Comparison of ENCODE assay signal across 8 cellular contexts in genomic region chr9:33818832-33819500, GRCh38. TPM values are rescaled to one million over a fixed set of nuclear protein-coding genes. Genes with fewer than 3 reads are reported as not detected.
DNase-seq lines count a peak whose midpoint lies in the region; ATAC-seq, FAIRE-seq and TF ChIP-seq lines count a peak whose summit lies in the region.

No MANE protein-coding gene starts in this region.

- RAD21 ChIA-PET in GM12878 (lab: Charles Lee; ENCODE audit: unreplicated experiment), result interaction anchor here (0.7 to 1.3 kb wide), 3 partner anchors 14 to 106 kb away, joined by 3 to 4 read pairs (median 3); no protein-coding TSS in a partner anchor

- TF ChIP-seq RAD21 in GM12878 (IDR thresholded peaks at IDR 0.05; ENCODE audit: insufficient read depth, low read depth, low read length), result no peak

- in situ Hi-C loops in GM12878 (cut with MboI), result no loop called here

- FAIRE-seq in GM12878 (lab: Jason Lieb, UNC), result no peak

- SMC1A ChIA-PET in GM12878 (lab: Charles Lee; ENCODE audit: uncharacterized antibody, unreplicated experiment), result interaction anchor here (0.6 to 1.6 kb wide), 4 partner anchors 9 to 65 kb away, joined by 3 to 4 read pairs (median 4); no protein-coding TSS in a partner anchor

- H3K27me3 ChIP-seq in GM12878 (replicated peaks in 1 of 2; ENCODE audit: control insufficient read depth in 2 of 2, insufficient read depth in 2 of 2, low read length in 1 of 2) (no peaks in the 10 kb centered on the region), upper lobe of right lung (no peaks in the 10 kb centered on the region)

- POLR2A ChIA-PET in GM12878 (lab: Charles Lee), result interaction anchor here (0.6 to 0.9 kb wide), 3 partner anchors 15 to 206 kb away, joined by 3 to 4 read pairs (median 3); no protein-coding TSS in a partner anchor

- no peaks in the 10 kb centered on the region for H3K9me3 Mint-ChIP-seq in activated naive CD4-positive, alpha-beta T cell treated with anti-CD3 and anti-CD28 coated beads, Interleukin-2, amount 50 U/mL, for 24 hours

- H3K9me3 ChIP-seq in GM12878 (replicated peaks; ENCODE audit: control insufficient read depth, insufficient read depth, low read length) (no peaks in the 10 kb centered on the region), upper lobe of right lung (no peaks in the 10 kb centered on the region)

- no peak for TF ChIP-seq EP300 in GM12878 (IDR thresholded peaks at IDR 0.05; ENCODE audit: borderline replicate concordance in 1 of 2, control insufficient read depth in 1 of 2, low read depth in 2 of 2, low read length in 2 of 2)

- H4K20me1 ChIP-seq in GM12878 (ENCODE audit: control insufficient read depth, insufficient read depth), result no peaks in the 10 kb centered on the region

- peaks cover 56% of the 10 kb centered on the region for H3K4me1 Mint-ChIP-seq in activated naive CD4-positive, alpha-beta T cell treated with anti-CD3 and anti-CD28 coated beads, Interleukin-2, amount 50 U/mL, for 24 hours

- ATAC-seq in GM12878, result no peak
- ATAC-seq in upper lobe of right lung, result no peak

- H3K27ac ChIP-seq in GM12878 (ENCODE audit: control insufficient read depth, insufficient read depth) (peak overlapping the region; percentile 95), upper lobe of right lung (peak overlapping the region; percentile 97)

- no peak for DNase-seq in activated naive CD4-positive, alpha-beta T cell treated with Interleukin-2 at 50 U/mL for 16 hours
- no peak for DNase-seq in GM12878 (ENCODE audit: low read depth, low spot score)
- DNase-seq in lower leg skin (ENCODE audit: low spot score in 2 of 2), result no peak
- DNase-seq in upper lobe of right lung, result no peak
- no peak for DNase-seq in NCI-H510A (lab: John Stamatoyannopoulos, UW)
- DNase-seq in NCI-H82 treated with DMSO at 0.1 percent for 48 hours (lab: John Stamatoyannopoulos, UW; ENCODE audit: unreplicated experiment), result no peak
- DNase-seq in NCI-H1105 (lab: John Stamatoyannopoulos, UW), result no peak

- peak overlapping the region; percentile 80 for H3K4me2 ChIP-seq in GM12878 (ENCODE audit: control insufficient read depth, insufficient read depth)

- H3K27ac Mint-ChIP-seq in activated naive CD4-positive, alpha-beta T cell treated with anti-CD3 and anti-CD28 coated beads, Interleukin-2, amount 50 U/mL, for 24 hours, result peak overlapping the region; percentile 99

- CTCF ChIA-PET in GM12878 (lab: Yijun Ruan, JAX), result interaction anchor here (0.9 to 1.2 kb wide), 3 partner anchors 15 to 33 kb away, joined by 3 to 5 read pairs (median 5); no protein-coding TSS in a partner anchor

- H3K79me2 ChIP-seq in GM12878 (ENCODE audit: control insufficient read depth, insufficient read depth, low read length), result peaks cover 64% of the 10 kb centered on the region

- peak overlapping the region; percentile 94 for H3K9ac ChIP-seq in GM12878 (ENCODE audit: control insufficient read depth, insufficient read depth, low read length)

- peak overlapping the region; percentile 95 for H3K4me3 ChIP-seq in GM12878
- H3K4me3 ChIP-seq in lower leg skin (ENCODE audit: low read depth, poor library complexity, severe bottlenecking), result peak overlapping the region; percentile 9
- peak overlapping the region; percentile 84 for H3K4me3 ChIP-seq in upper lobe of right lung

- H3K4me1 ChIP-seq in GM12878 (ENCODE audit: control insufficient read depth, insufficient read depth, low read length) (peaks cover 21% of the 10 kb centered on the region), upper lobe of right lung (peaks cover 44% of the 10 kb centered on the region)

- intact Hi-C loops in GM12878 (cut with micrococcal nuclease; ENCODE audit: unreplicated experiment), result no loop called here
- intact Hi-C loops in lower leg skin (cut with DNase I; ENCODE audit: low total_unique reads), result loop anchor here (5.0 kb wide), 1 partner anchor 33 kb away; no protein-coding TSS in a partner anchor
- intact Hi-C loops in upper lobe of right lung (cut with DNase I), result no loop called here

- WGBS in GM12878 (ENCODE audit: insufficient coverage, insufficient replicate concordance, low lambda C conversion rate, missing lambda C conversion rate), result 23% methylated on average over 5 of the region's 5 CpGs
- WGBS in lower leg skin, 2 donors, result 11 to 14% methylated on average over 5 of the region's 5 CpGs

- peaks cover 3% of the 10 kb centered on the region for H3K36me3 Mint-ChIP-seq in activated naive CD4-positive, alpha-beta T cell treated with anti-CD3 and anti-CD28 coated beads, Interleukin-2, amount 50 U/mL, for 24 hours

- no peaks in the 10 kb centered on the region for H3K36me3 ChIP-seq in GM12878 (ENCODE audit: control insufficient read depth in 2 of 2, insufficient read depth in 2 of 2, low read length in 1 of 2)
- no peaks in the 10 kb centered on the region for H3K36me3 ChIP-seq in upper lobe of right lung

- TF ChIP-seq CTCF in GM12878 (IDR thresholded peaks at IDR 0.05 in 2 of 3, conservative IDR thresholded peaks at IDR 0.05 in 1 of 3; ENCODE audit: control insufficient read depth in 2 of 3, extremely low read depth in 1 of 3, insufficient read depth in 1 of 3, low read depth in 3 of 3, low read length in 3 of 3) (no peak), lower leg skin (IDR thresholded peaks at IDR 0.05) (no peak), upper lobe of right lung (IDR thresholded peaks at IDR 0.05) (no peak)

- no peak for TF ChIP-seq POLR2A in GM12878 (IDR thresholded peaks at IDR 0.05; ENCODE audit: low read depth, low read length)
- no peak for TF ChIP-seq POLR2A in lower leg skin (IDR thresholded peaks at IDR 0.05)

- BruUV-seq in GM12878 (replicated peaks; lab: Mats Ljungman, UMichigan), result no TSS peak

- no peak overlapping the region for H2AFZ ChIP-seq in GM12878 (ENCODE audit: control insufficient read depth, low read depth, low read length)

- peak overlapping the region; percentile 98 for H3K4me3 Mint-ChIP-seq in activated naive CD4-positive, alpha-beta T cell treated with anti-CD3 and anti-CD28 coated beads, Interleukin-2, amount 50 U/mL, for 24 hours

- no peaks in the 10 kb centered on the region for H3K27me3 Mint-ChIP-seq in activated naive CD4-positive, alpha-beta T cell treated with anti-CD3 and anti-CD28 coated beads, Interleukin-2, amount 50 U/mL, for 24 hours

TF ChIP-seq in GM12878, 131 proteins besides CTCF, POLR2A, EP300 and RAD21 (continues in another document):
- 0 out of 2 replicates have a peak, but pooled peaks have one; percentile 15 for TF ChIP-seq ATF7 (IDR thresholded peaks at IDR 0.05; ENCODE audit: low read depth)
- TF ChIP-seq MXI1 (IDR thresholded peaks at IDR 0.05; ENCODE audit: low read depth, low read length), result 0 out of 2 replicates have a peak, but pooled peaks have one; percentile 4
- peak; percentile 15; the same call in 1 of the 2 replicates for TF ChIP-seq NBN (IDR thresholded peaks at IDR 0.05)
- TF ChIP-seq SPI1 (IDR thresholded peaks at IDR 0.05; ENCODE audit: borderline replicate concordance, insufficient read depth, low read depth, low read length), result no peak
- TF ChIP-seq MLLT1 (IDR thresholded peaks at IDR 0.05), result 0 out of 2 replicates have a peak, but pooled peaks have one; percentile 36

RNA-seq across cellular contexts. Expression of gene UBE2R2, which starts 2.0 kb away (rescaled TPM):
- total RNA-seq in GM12878 (2013; cell fraction: nucleolus; rRNA removed), result 26.1 and 27.4 TPM in 2 replicates
- total RNA-seq in GM12878 (2014; rRNA removed) (9.9 and 10.7 TPM in 2 replicates), GM12878 (2014; rRNA removed; fragmentation: Illumina TruSeq; extraction: Trizol) (17.2 and 17.6 TPM in 2 replicates), GM12878 (2021) (32.8 and 33.8 TPM in 2 replicates), lower leg skin (10 to 100 TPM; 30.4 to 39.9 (median 36.5) TPM), upper lobe of right lung (36.7 TPM)
- 30.5 TPM for polyA plus RNA-seq in GM12878 (2011; ENCODE audit: low read depth)
- polyA plus RNA-seq in GM12878 (2011; rRNA removed) (23.5 and 27.1 TPM in 2 replicates), GM12878 (2014; fragmentation: Illumina TruSeq; extraction: Trizol) (31.8 and 39.2 TPM in 2 replicates), GM12878 (2014; fragmentation: Nextera tagmentation; extraction: Ambion mirVana) (10 to 100 TPM; 11.4 to 17.2 TPM), GM12878 (2014; rRNA removed) (17.4 and 18.0 TPM in 2 replicates), GM12878 (2016; fragmentation: Nextera tagmentation; extraction: Ambion mirVana) (10 to 100 TPM in 1 of 2 experiments, 1 to 10 TPM in 1; 7.2 to 10.1 TPM)
- 13.3 and 20.0 TPM in 2 replicates for polyA plus RNA-seq in GM12878 (2011; cell fraction: cytosol; rRNA removed)
- 12.4 and 13.9 TPM in 2 replicates for polyA plus RNA-seq in GM12878 (2011; cell fraction: nucleus; rRNA removed)
- polyA plus RNA-seq in GM12878 (2012), result 34.6 and 39.5 TPM in 2 replicates
- 25.9 and 30.6 TPM in 2 replicates for polyA minus RNA-seq in GM12878 (2011; rRNA and poly(A)+ RNA removed)
- 14.3 and 15.2 TPM in 2 replicates for polyA minus RNA-seq in GM12878 (2011; cell fraction: cytosol; rRNA and poly(A)+ RNA removed)
- 8.1 and 15.0 TPM in 2 replicates for polyA minus RNA-seq in GM12878 (2011; cell fraction: nucleus; rRNA and poly(A)+ RNA removed)

RNA-seq across cellular contexts. Expression of gene PRSS3, which starts 23.6 kb away (rescaled TPM):
- total RNA-seq in GM12878 (2013; cell fraction: nucleolus; rRNA removed), result not detected in 2 replicates
- not detected in 2 replicates for total RNA-seq in GM12878 (2014; rRNA removed)
- not detected in 2 replicates for total RNA-seq in GM12878 (2014; rRNA removed; fragmentation: Illumina TruSeq; extraction: Trizol)
- total RNA-seq in GM12878 (2021), result 0.54 and 0.98 TPM in 2 replicates
- not detected for polyA plus RNA-seq in GM12878 (2011; ENCODE audit: low read depth)
- not detected in 2 replicates for polyA plus RNA-seq in GM12878 (2011; rRNA removed)
- not detected in 2 replicates for polyA plus RNA-seq in GM12878 (2011; cell fraction: cytosol; rRNA removed)
- polyA plus RNA-seq in GM12878 (2011; cell fraction: nucleus; rRNA removed), result not detected in 2 replicates
- polyA plus RNA-seq in GM12878 (2012), result not detected in 2 replicates
- not detected in 2 replicates for polyA plus RNA-seq in GM12878 (2014; fragmentation: Illumina TruSeq; extraction: Trizol)
- not detected for polyA plus RNA-seq in GM12878 (2014; fragmentation: Nextera tagmentation; extraction: Ambion mirVana)
- polyA plus RNA-seq in GM12878 (2014; rRNA removed), result not detected in 2 replicates
- polyA plus RNA-seq in GM12878 (2016; fragmentation: Nextera tagmentation; extraction: Ambion mirVana), result not detected
- not detected in 2 replicates for polyA minus RNA-seq in GM12878 (2011; rRNA and poly(A)+ RNA removed)
- not detected in 2 replicates for polyA minus RNA-seq in GM12878 (2011; cell fraction: cytosol; rRNA and poly(A)+ RNA removed)
- polyA minus RNA-seq in GM12878 (2011; cell fraction: nucleus; rRNA and poly(A)+ RNA removed), result not detected in 2 replicates
- 10 to 100 TPM; 37.1 to 84.0 (median 52.1) TPM for total RNA-seq in lower leg skin
- not detected for total RNA-seq in upper lobe of right lung

Comparison
In these comparisons a context has a peak if more than half of its experiments do, and no peak if none do; other contexts are left out.
1. H3K4me3 ChIP-seq: peak in every context shown above with its lines; median percentile 95 in GM12878; 84 in upper lobe of right lung; 9 in lower leg skin.
2. RNA of gene PRSS3, which starts 23.6 kb away (total RNA-seq): 37.1 to 84.0 TPM in lower leg skin; 0.54 to 0.98 TPM in GM12878 and not detected in upper lobe of right lung (single experiment); every median in the first group is over 10 times any median in the second.